ENCODE assay signal across 1 cellular context in genomic region chr12:9702239-9702638, GRCh38.
TF ChIP-seq lines count a peak whose summit lies in the region.

No MANE protein-coding gene starts in this region.

TF ChIP-seq in GM12878, 131 proteins besides CTCF, POLR2A, EP300 and RAD21:
- TF ChIP-seq ZNF207 (IDR thresholded peaks at IDR 0.05; ENCODE audit: borderline replicate concordance): no peak
- TF ChIP-seq RELB (IDR thresholded peaks at IDR 0.05; ENCODE audit: low read depth): no peak
- TF ChIP-seq RUNX3 (IDR thresholded peaks at IDR 0.05; ENCODE audit: low read length): peak; percentile 87
- no peak for TF ChIP-seq RAD51 (IDR thresholded peaks at IDR 0.05)
- TF ChIP-seq RBBP5 (conservative IDR thresholded peaks at IDR 0.05): no peak
- no peak for TF ChIP-seq CEBPZ (IDR thresholded peaks at IDR 0.05; ENCODE audit: low read depth, low read length)
- TF ChIP-seq ZBTB40 (IDR thresholded peaks at IDR 0.05; ENCODE audit: borderline replicate concordance): no peak
- TF ChIP-seq PKNOX1 (IDR thresholded peaks at IDR 0.05): 0 out of 2 replicates have a peak, but pooled peaks have one; percentile 16
- TF ChIP-seq PBX3 (IDR thresholded peaks at IDR 0.05; ENCODE audit: insufficient replicate concordance, low read depth, low read length): no peak
- no peak for TF ChIP-seq SMAD1 (IDR thresholded peaks at IDR 0.05; ENCODE audit: low read depth, partially characterized antibody)
- no peak for TF ChIP-seq CBX5 (IDR thresholded peaks at IDR 0.05; ENCODE audit: low read depth)
- no peak for TF ChIP-seq NR2C1 (IDR thresholded peaks at IDR 0.05)
- TF ChIP-seq SREBF1 (IDR thresholded peaks at IDR 0.05; ENCODE audit: low read length): no peak
- TF ChIP-seq SUZ12 (IDR thresholded peaks at IDR 0.05; ENCODE audit: unreplicated experiment): no peak
- no peak for TF ChIP-seq TCF12 (IDR thresholded peaks at IDR 0.05; ENCODE audit: low read depth, low read length)
